In genomic region chr21:29481641-29482040, GRCh38 we compare ENCODE assay signal across 25 cellular contexts.
DNase-seq lines count a peak whose midpoint lies in the region; ATAC-seq and TF ChIP-seq lines count a peak whose summit lies in the region.
"Had no signal": no experiment of that assay in that cellular context is flagged by ENCODE, and none has a peak within 500 bp of the region (broad histone marks: within the 10 kb centered on the region; RNA-seq: fewer than 3 reads in every experiment).

No MANE protein-coding gene starts in this region.

- ATAC-seq in HG02571 (IDR thresholded peaks at IDR 0.05; ENCODE audit: unreplicated experiment): no peak
- ATAC-seq: left lobe of liver had no signal

- H3K4me3 Mint-ChIP-seq in glutamatergic neuron (ENCODE audit: unreplicated experiment): no peak overlapping the region
- H3K4me3 Mint-ChIP-seq in activated CD4-positive, alpha-beta memory T cell treated with anti-CD3 and anti-CD28 coated beads, Interleukin-2, amount 10 ng/mL, durations not matched to agents 7 days and 5 days: no peak overlapping the region
- no peak overlapping the region for H3K4me3 Mint-ChIP-seq in Caco-2 (ENCODE audit: unreplicated experiment)
- H3K4me3 Mint-ChIP-seq: activated CD4-positive, alpha-beta T cell treated with anti-CD3 and anti-CD28 coated beads, Interleukin-2, amount 10 ng/mL, durations not matched to agents 7 days and 5 days; CD4-positive, CD25-positive, alpha-beta regulatory T cell; mesothelial cell of epicardium; T-helper 1 cell treated with Interleukin-12 subunit alpha and Interleukin-12 subunit beta and Interleukin-4 antibody, amounts not matched to agents 30 μg/mL and 1 μg/mL, for 36 hours had no signal

- no peak overlapping the region for H3K27ac Mint-ChIP-seq in glutamatergic neuron (ENCODE audit: unreplicated experiment)
- no peak overlapping the region for H3K27ac Mint-ChIP-seq in activated CD4-positive, alpha-beta memory T cell treated with anti-CD3 and anti-CD28 coated beads, Interleukin-2, amount 10 ng/mL, durations not matched to agents 7 days and 5 days
- no peak overlapping the region for H3K27ac Mint-ChIP-seq in Caco-2 (ENCODE audit: unreplicated experiment)
- H3K27ac Mint-ChIP-seq: activated CD4-positive, alpha-beta T cell treated with anti-CD3 and anti-CD28 coated beads, Interleukin-2, amount 10 ng/mL, durations not matched to agents 7 days and 5 days; mesothelial cell of epicardium; T-helper 1 cell treated with Interleukin-12 subunit alpha and Interleukin-12 subunit beta and Interleukin-4 antibody, amounts not matched to agents 30 μg/mL and 1 μg/mL, for 36 hours had no signal

- POLR2A ChIA-PET in AG04449 (lab: Yijun Ruan, JAX): no interaction called here
- POLR2A ChIA-PET in activated CD4-positive, alpha-beta memory T cell treated with anti-CD3 and anti-CD28 coated beads, Interleukin-2, amount 10 ng/mL, durations not matched to agents 7 days and 5 days (lab: Charles Lee): no interaction called here
- POLR2A ChIA-PET in Caco-2 (lab: Charles Lee): no interaction called here

- H3K4me3 ChIP-seq in AG04449 (ENCODE audit: low read depth, low read length) (no peak overlapping the region), Caco-2 (ENCODE audit: low read depth, low read length) (no peak overlapping the region)
- H3K4me3 ChIP-seq: adrenal gland, skin epidermis had no signal

- intact Hi-C loops in Caco-2 (cut with micrococcal nuclease; ENCODE audit: unreplicated experiment): no loop called here

- BruUV-seq in Caco-2 (replicated peaks; lab: Mats Ljungman, UMichigan): no TSS peak

- H3K4me1 ChIP-seq in Caco-2: no peaks in the 10 kb centered on the region
- H3K4me1 ChIP-seq: adrenal gland had no signal

- no peaks in the 10 kb centered on the region for H3K27me3 ChIP-seq in Caco-2 (replicated peaks; ENCODE audit: control insufficient read depth, insufficient read depth, low read length)
- H3K27me3 ChIP-seq: adrenal gland had no signal

- CTCF ChIA-PET in AG04449 (lab: Yijun Ruan, JAX) (interaction anchor here (0.7 kb wide), 1 partner anchor 374 kb away, joined by 3 read pairs; no protein-coding TSS in a partner anchor), Caco-2 (lab: Charles Lee) (interaction anchor here (0.6 kb wide), 1 partner anchor 1489 kb away, joined by 3 read pairs; no protein-coding TSS in a partner anchor)
- CTCF ChIA-PET in activated CD4-positive, alpha-beta memory T cell treated with anti-CD3 and anti-CD28 coated beads, Interleukin-2, amount 10 ng/mL, durations not matched to agents 7 days and 5 days (lab: Charles Lee): interaction anchor here (0.7 kb wide), 1 partner anchor 565 kb away, joined by 3 read pairs; no protein-coding TSS in a partner anchor

- H3K9me3 Mint-ChIP-seq in glutamatergic neuron (ENCODE audit: unreplicated experiment): peaks cover 2% of the 10 kb centered on the region
- peaks cover 4% of the 10 kb centered on the region for H3K9me3 Mint-ChIP-seq in activated CD4-positive, alpha-beta memory T cell treated with anti-CD3 and anti-CD28 coated beads, Interleukin-2, amount 10 ng/mL, durations not matched to agents 7 days and 5 days
- H3K9me3 Mint-ChIP-seq in Caco-2 (ENCODE audit: unreplicated experiment): no peaks in the 10 kb centered on the region
- H3K9me3 Mint-ChIP-seq: CD4-positive, CD25-positive, alpha-beta regulatory T cell; T-helper 1 cell treated with Interleukin-12 subunit alpha and Interleukin-12 subunit beta and Interleukin-4 antibody, amounts not matched to agents 30 μg/mL and 1 μg/mL, for 36 hours had no signal

- DNase-seq in AG04449 (ENCODE audit: low read depth, low spot score): peak; percentile 78
- peak; percentile 42 for DNase-seq in GM04504 (ENCODE audit: low read depth)
- DNase-seq in amniotic epithelial cell (ENCODE audit: low read depth): peak; percentile 41
- DNase-seq in fibroblast of the conjunctiva (ENCODE audit: low read depth): peak; percentile 36
- DNase-seq in glutamatergic neuron: no peak
- DNase-seq in activated CD4-positive, alpha-beta memory T cell treated with anti-CD3 and anti-CD28 coated beads, Interleukin-2, amount 10 ng/mL, durations not matched to agents 7 days and 5 days: no peak
- no peak for DNase-seq in Caco-2
- DNase-seq: activated CD4-positive, alpha-beta T cell treated with anti-CD3 and anti-CD28 coated beads, Interleukin-2, amount 10 ng/mL, durations not matched to agents 7 days and 5 days; activated CD8-positive, alpha-beta memory T cell treated with anti-CD3 and anti-CD28 coated beads, Interleukin-2, amount 50 U/mL, for 48 hours; activated effector memory CD4-positive, alpha-beta T cell treated with Interleukin-2 at 50 U/mL for 16 hours; adrenal gland; caudate nucleus; CD4-positive, CD25-positive, alpha-beta regulatory T cell; DMS79; NCI-H146; NCI-H748 treated with DMSO at 0.1 percent for 48 hours; posterior cingulate gyrus; Right ventricle myocardium superior; stimulated activated CD4-positive, alpha-beta T cell treated with anti-CD3 and anti-CD28 coated beads, Interleukin-2, amount 100 ng/mL, for 48 hours; stimulated activated naive CD4-positive, alpha-beta T cell treated with Interleukin-2 at 50 U/mL for 16 hours had no signal

- H3K36me3 Mint-ChIP-seq in glutamatergic neuron (ENCODE audit: unreplicated experiment) (peaks cover 5% of the 10 kb centered on the region), Caco-2 (ENCODE audit: insufficient read depth, unreplicated experiment) (no peaks in the 10 kb centered on the region)
- H3K36me3 Mint-ChIP-seq in activated CD4-positive, alpha-beta memory T cell treated with anti-CD3 and anti-CD28 coated beads, Interleukin-2, amount 10 ng/mL, durations not matched to agents 7 days and 5 days (ENCODE audit: low read depth): no peaks in the 10 kb centered on the region

- H3K27me3 Mint-ChIP-seq in glutamatergic neuron (ENCODE audit: unreplicated experiment) (peaks cover 2% of the 10 kb centered on the region), Caco-2 (ENCODE audit: insufficient read depth, unreplicated experiment) (no peaks in the 10 kb centered on the region)
- peaks cover 2% of the 10 kb centered on the region for H3K27me3 Mint-ChIP-seq in activated CD4-positive, alpha-beta memory T cell treated with anti-CD3 and anti-CD28 coated beads, Interleukin-2, amount 10 ng/mL, durations not matched to agents 7 days and 5 days
- H3K27me3 Mint-ChIP-seq: activated CD4-positive, alpha-beta T cell treated with anti-CD3 and anti-CD28 coated beads, Interleukin-2, amount 10 ng/mL, durations not matched to agents 7 days and 5 days; CD4-positive, CD25-positive, alpha-beta regulatory T cell had no signal

- peaks cover 11% of the 10 kb centered on the region for H3K4me1 Mint-ChIP-seq in glutamatergic neuron (ENCODE audit: low read depth, unreplicated experiment)
- H3K4me1 Mint-ChIP-seq in activated CD4-positive, alpha-beta memory T cell treated with anti-CD3 and anti-CD28 coated beads, Interleukin-2, amount 10 ng/mL, durations not matched to agents 7 days and 5 days: peaks cover 6% of the 10 kb centered on the region
- H3K4me1 Mint-ChIP-seq in Caco-2 (ENCODE audit: low read depth, unreplicated experiment): no peaks in the 10 kb centered on the region

- H3K36me3 ChIP-seq in Caco-2 (ENCODE audit: control insufficient read depth, insufficient read depth, low read length): no peaks in the 10 kb centered on the region
- H3K36me3 ChIP-seq: adrenal gland had no signal

- no peak for TF ChIP-seq CTCF in AG04449 (IDR thresholded peaks at IDR 0.05; ENCODE audit: insufficient read depth, low read length, missing control alignments)
- TF ChIP-seq CTCF in glutamatergic neuron (IDR thresholded peaks at IDR 0.05; ENCODE audit: partially characterized antibody, unreplicated experiment): no peak
- TF ChIP-seq CTCF in Caco-2 (IDR thresholded peaks at IDR 0.05; ENCODE audit: insufficient read depth in 1 of 2, low read depth in 1 of 2, low read length in 1 of 2, severe bottlenecking in 1 of 2, unreplicated experiment in 1 of 2): no peak

- no peaks in the 10 kb centered on the region for H3K9me3 ChIP-seq in Caco-2
- H3K9me3 ChIP-seq: adrenal gland had no signal

Comparison
In these comparisons a context has a peak if more than half of its experiments do, and no peak if none do; other contexts are left out.
1. DNase-seq: peak in AG04449 (single experiment), GM04504 (single experiment), amniotic epithelial cell (single experiment) and fibroblast of the conjunctiva (single experiment); none in glutamatergic neuron (single experiment), activated CD4-positive, alpha-beta memory T cell treated with anti-CD3 and anti-CD28 coated beads, Interleukin-2, amount 10 ng/mL, durations not matched to agents 7 days and 5 days (single experiment) and Caco-2 (0 of 2).